In the genomic region with DNA sequence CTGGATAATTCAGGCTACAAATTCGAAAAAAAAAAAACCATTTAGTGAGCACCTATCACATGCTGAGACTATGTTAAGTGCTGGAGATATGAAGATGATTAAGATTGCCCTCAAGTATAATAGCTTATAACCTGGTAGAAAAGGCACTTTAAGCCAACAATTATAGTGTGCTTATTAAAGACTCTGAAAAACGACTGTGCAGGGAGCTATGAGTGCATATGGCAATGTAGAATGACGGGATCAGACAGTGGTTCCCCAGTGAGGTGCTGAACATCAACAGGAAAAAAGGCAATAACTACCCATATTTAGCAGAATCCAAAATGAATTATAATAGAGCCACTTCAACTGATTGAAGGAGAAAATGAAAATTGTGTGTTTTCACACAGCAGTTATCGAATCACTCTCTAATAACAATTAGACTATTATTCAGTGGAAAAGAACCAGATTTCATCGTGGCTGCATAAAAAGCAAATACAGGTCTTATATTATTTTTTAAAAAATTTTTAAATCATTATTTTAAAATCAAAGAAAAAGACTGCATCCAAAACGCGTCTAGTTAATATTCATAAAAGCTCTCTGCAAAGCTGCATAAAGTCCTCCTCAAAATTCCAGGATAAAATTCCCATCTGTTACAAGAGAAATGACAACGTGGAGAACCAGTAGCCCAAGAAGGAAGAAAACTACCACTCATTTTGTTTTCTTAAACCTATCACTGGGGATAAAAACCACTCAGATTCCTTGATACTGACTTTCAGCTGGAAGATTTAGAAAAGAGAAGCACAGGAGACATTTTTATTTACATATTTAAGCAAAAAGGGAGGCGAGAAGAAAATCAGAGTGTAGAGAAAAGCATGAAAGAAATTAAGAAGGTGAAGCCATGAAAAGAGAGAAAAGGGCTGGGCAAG, we compare ENCODE assay signal across 8 cellular contexts. TPM values are rescaled to one million over a fixed set of nuclear protein-coding genes. Genes with fewer than 3 reads are reported as not detected.
DNase-seq lines count a peak whose midpoint lies in the region; ATAC-seq and TF ChIP-seq lines count a peak whose summit lies in the region.

No MANE protein-coding gene starts in this region.

- POLR2A ChIA-PET in MCF 10A (lab: Yijun Ruan, JAX), result interaction anchor here (0.6 to 3.2 kb wide), 31 partner anchors 10 to 1903 kb away, joined by 3 to 37 read pairs (median 4); partner anchors contain the start of genes CCDC82, CEP57, FAM76B and JRKL

- peaks cover 26% of the 10 kb centered on the region for H3K4me1 Mint-ChIP-seq in CD14-positive monocyte
- H3K4me1 Mint-ChIP-seq in MCF 10A (ENCODE audit: insufficient read depth, unreplicated experiment), result peaks cover 21% of the 10 kb centered on the region

- H3K27ac Mint-ChIP-seq in CD14-positive monocyte (peak overlapping the region in 4 of 7 donors; percentile 60 to 81 (median 79)), MCF 10A (ENCODE audit: low read depth, unreplicated experiment) (peak overlapping the region; percentile 95)

- peaks cover 3% of the 10 kb centered on the region for H3K36me3 ChIP-seq in mesodermal cell (ENCODE audit: control insufficient read depth, insufficient read depth, low read length)

- DNase-seq in CD14-positive monocyte (ENCODE audit: low spot score) (no peak), Kasumi-1 (lab: John Stamatoyannopoulos, UW) (peak; percentile 25 to 47), MCF 10A (ENCODE audit: unreplicated experiment) (peak; percentile 21), mucosa of gallbladder (ENCODE audit: low spot score) (no peak), NCI-H2107 treated with DMSO at 0.1 percent for 48 hours (lab: John Stamatoyannopoulos, UW; ENCODE audit: unreplicated experiment) (no peak)

- ATAC-seq in GM18861 (IDR thresholded peaks at IDR 0.05; ENCODE audit: unreplicated experiment) (no peak), GM19467 (IDR thresholded peaks at IDR 0.05; ENCODE audit: unreplicated experiment) (no peak)

- peaks cover 0 to 3% (median 0%) of the 10 kb centered on the region in 7 donors for H3K9me3 Mint-ChIP-seq in CD14-positive monocyte
- H3K9me3 Mint-ChIP-seq in MCF 10A (ENCODE audit: unreplicated experiment), result no peaks in the 10 kb centered on the region

- peak overlapping the region; percentile 69 for H3K4me3 ChIP-seq in mesodermal cell (ENCODE audit: extremely low read depth, insufficient read depth, low read length, poor library complexity, severe bottlenecking)

- TSS peak; percentile 37 for BruUV-seq in MCF 10A (replicated peaks; lab: Mats Ljungman, UMichigan)

- WGBS in mesodermal cell (ENCODE audit: insufficient coverage in 2 of 2), 2 experiments, result 27% methylated on average over 3 of the region's 9 CpGs; no CpG with 5 or more reads in 1 of the 2 experiments

- H3K27ac ChIP-seq in mesodermal cell (ENCODE audit: low read depth, low read length, severe bottlenecking), result peak overlapping the region; percentile 92

- H3K4me3 Mint-ChIP-seq in CD14-positive monocyte (peak overlapping the region; percentile 97 to 99), MCF 10A (ENCODE audit: unreplicated experiment) (peak overlapping the region; percentile 84)

- peaks cover 8% of the 10 kb centered on the region for H3K4me1 ChIP-seq in mesodermal cell (ENCODE audit: control insufficient read depth, insufficient read depth, low read length, poor library complexity, severe bottlenecking)

- H3K36me3 Mint-ChIP-seq in CD14-positive monocyte (no peaks in the 10 kb centered on the region), MCF 10A (ENCODE audit: insufficient read depth, unreplicated experiment) (peaks cover 7% of the 10 kb centered on the region)

- CTCF ChIA-PET in MCF 10A (lab: Yijun Ruan, JAX), result interaction anchor here (0.6 to 2.2 kb wide), 6 partner anchors 8 to 856 kb away, joined by 3 to 9 read pairs (median 4); partner anchors contain the start of gene MAML2

- no peaks in the 10 kb centered on the region for H3K9me3 ChIP-seq in mesodermal cell (ENCODE audit: control insufficient read depth, low read length)

- intact Hi-C loops in CD14-positive monocyte (cut with micrococcal nuclease) (no loop called here), MCF 10A (cut with micrococcal nuclease) (loop anchor here (2.0 to 5.0 kb wide), 3 partner anchors 45 to 420 kb away; partner anchors contain the start of gene MAML2)

- H3K27me3 Mint-ChIP-seq in CD14-positive monocyte (ENCODE audit: low read depth in 3 of 3) (peaks cover 4 to 7% (median 7%) of the 10 kb centered on the region in 3 donors), MCF 10A (ENCODE audit: insufficient read depth, unreplicated experiment) (no peaks in the 10 kb centered on the region)

- no peak for TF ChIP-seq CTCF in CD14-positive monocyte (IDR thresholded peaks at IDR 0.05)
- TF ChIP-seq CTCF in MCF 10A (IDR thresholded peaks at IDR 0.05; ENCODE audit: unreplicated experiment), result no peak

RNA-seq across cellular contexts. Expression of gene MTMR2, which starts 1.1 kb away (rescaled TPM):
- 1 to 10 TPM; 2.6 to 5.1 TPM for polyA plus RNA-seq in CD14-positive monocyte
- total RNA-seq in MCF 10A (2022), result 49.8 and 51.9 TPM in 2 replicates
- polyA plus RNA-seq in mesodermal cell (2013, experiment 1 of 2), result 58.9 TPM
- 56.8 TPM for polyA plus RNA-seq in mesodermal cell (2013, experiment 2 of 2)
- 40.2 TPM for total RNA-seq in mucosa of gallbladder

Comparison
In these comparisons a context has a peak if more than half of its experiments do, and no peak if none do; other contexts are left out.
1. DNase-seq: peak in Kasumi-1 (2 of 2) and MCF 10A (single experiment); none in CD14-positive monocyte (single experiment), mucosa of gallbladder (single experiment) and NCI-H2107 treated with DMSO at 0.1 percent for 48 hours (single experiment).